In the genomic region with DNA sequence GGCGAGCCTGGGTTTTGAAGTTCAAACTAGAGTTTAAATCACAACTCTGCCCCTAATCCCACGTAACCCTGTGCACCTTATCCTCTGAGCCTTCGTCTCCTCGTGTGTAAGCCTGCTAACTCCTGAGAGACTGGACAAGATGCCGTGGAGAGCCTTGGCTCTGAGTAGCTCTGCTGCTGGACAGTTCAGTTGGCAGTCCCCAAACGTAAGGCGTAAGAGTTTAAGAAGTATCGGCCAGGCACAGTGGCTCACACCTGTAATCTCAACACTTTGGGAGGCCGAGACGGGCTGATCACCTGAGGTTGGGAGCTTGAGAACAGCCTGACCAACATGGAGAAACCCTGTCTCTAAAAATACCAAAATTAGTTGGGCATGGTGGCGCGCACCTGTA, we compare ENCODE assay signal across 10 cellular contexts. TPM values are rescaled to one million over a fixed set of nuclear protein-coding genes. Genes with fewer than 3 reads are reported as not detected.
DNase-seq lines count a peak whose midpoint lies in the region; ATAC-seq and TF ChIP-seq lines count a peak whose summit lies in the region.
"Had no signal": no experiment of that assay in that cellular context is flagged by ENCODE, and none has a peak within 500 bp of the region (broad histone marks: within the 10 kb centered on the region; RNA-seq: fewer than 3 reads in every experiment).

No MANE protein-coding gene starts in this region.

- ATAC-seq in Right ventricle myocardium inferior (no peak), upper lobe of left lung (ENCODE audit: low FRiP score in 2 of 2) (no peak), GM18867 (IDR thresholded peaks at IDR 0.05; ENCODE audit: unreplicated experiment) (no peak), HG03442 (IDR thresholded peaks at IDR 0.05; ENCODE audit: unreplicated experiment) (no peak)

- intact Hi-C loops in Right ventricle myocardium inferior (cut with DNase I) (loop anchor here (2.0 to 5.0 kb wide), 2 partner anchors 60 to 78 kb away; no protein-coding TSS in a partner anchor), cardiac septum (cut with DNase I) (loop anchor here (2.0 kb wide), 1 partner anchor 62 kb away; no protein-coding TSS in a partner anchor)

- no peak overlapping the region for H3K4me2 ChIP-seq in SK-N-SH

- CTCF ChIA-PET in SK-N-SH (lab: Yijun Ruan, JAX): interaction anchor here (0.6 to 3.1 kb wide), 16 partner anchors 8 to 162 kb away, joined by 3 to 48 read pairs (median 10); partner anchors contain the start of genes ERFL, RABAC1 and RPS19

- peaks cover 30% of the 10 kb centered on the region for H3K36me3 Mint-ChIP-seq in endothelial cell (ENCODE audit: low read depth, unreplicated experiment)

- TF ChIP-seq EP300 in SK-N-SH (IDR thresholded peaks at IDR 0.05; ENCODE audit: borderline replicate concordance in 1 of 2, low read depth in 1 of 2, low read length in 1 of 2) (no peak), upper lobe of left lung (IDR thresholded peaks at IDR 0.05) (no peak)

- H3K27ac ChIP-seq in SK-N-SH (ENCODE audit: low read depth in 2 of 2, low read length in 1 of 2) (no peak overlapping the region), upper lobe of left lung (peak overlapping the region in 3 of 4 donors; percentile 35 to 64 (median 44))

- TF ChIP-seq CTCF in SK-N-SH (IDR thresholded peaks at IDR 0.05) (no peak), endothelial cell (IDR thresholded peaks at IDR 0.05; ENCODE audit: unreplicated experiment) (no peak), upper lobe of left lung (IDR thresholded peaks at IDR 0.05) (no peak)

- peaks cover 16% of the 10 kb centered on the region for H3K27me3 Mint-ChIP-seq in endothelial cell (ENCODE audit: unreplicated experiment)

- peak overlapping the region; percentile 74 for H3K27ac Mint-ChIP-seq in endothelial cell (ENCODE audit: unreplicated experiment)

- no peak for TF ChIP-seq POLR2A in upper lobe of left lung (IDR thresholded peaks at IDR 0.05)

- 91% methylated on average over 11 of the region's 12 CpGs for WGBS in SK-N-SH (ENCODE audit: low lambda C conversion rate)
- 87 to 88% methylated on average over 11 to 12 of the region's 12 CpGs for WGBS in upper lobe of left lung, 2 donors

- H3K4me1 ChIP-seq in SK-N-SH (ENCODE audit: control insufficient read depth in 1 of 2, insufficient read depth in 2 of 2, low read depth in 1 of 2, low read length in 1 of 2): no peaks in the 10 kb centered on the region; a peak in 1 of 4 replicates
- H3K4me1 ChIP-seq in upper lobe of left lung: peaks cover 40 to 62% (median 50%) of the 10 kb centered on the region in 4 donors
- H3K4me1 ChIP-seq: HAP-1 had no signal

- H3K9ac ChIP-seq in SK-N-SH: no peak overlapping the region

- no peak overlapping the region for H3K4me3 Mint-ChIP-seq in endothelial cell (ENCODE audit: unreplicated experiment)

- H3K9me3 ChIP-seq in SK-N-SH: no peaks in the 10 kb centered on the region
- no peaks in the 10 kb centered on the region for H3K9me3 ChIP-seq in upper lobe of left lung
- H3K9me3 ChIP-seq: HAP-1 had no signal

- H3K27me3 ChIP-seq in SK-N-SH (ENCODE audit: insufficient read depth): no peaks in the 10 kb centered on the region
- H3K27me3 ChIP-seq in upper lobe of left lung: no peaks in the 10 kb centered on the region

- no peaks in the 10 kb centered on the region for H3K9me3 Mint-ChIP-seq in endothelial cell (ENCODE audit: unreplicated experiment)

- no peaks in the 10 kb centered on the region for H3K9me2 ChIP-seq in SK-N-SH

- DNase-seq in Right ventricle myocardium inferior (ENCODE audit: missing footprints): peak; percentile 27
- DNase-seq in cardiac septum (ENCODE audit: low spot score): no peak
- no peak for DNase-seq in SK-N-SH
- no peak for DNase-seq in endothelial cell (ENCODE audit: low spot score)
- no peak for DNase-seq in upper lobe of left lung
- DNase-seq in hippocampal formation (lab: John Stamatoyannopoulos, UW): no peak

- no peak overlapping the region for H2AFZ ChIP-seq in SK-N-SH (ENCODE audit: low read depth)

- peaks cover 74% of the 10 kb centered on the region for H3F3A ChIP-seq in SK-N-SH (replicated peaks; ENCODE audit: insufficient read depth)

- H4K20me1 ChIP-seq in SK-N-SH (ENCODE audit: insufficient read depth): peaks cover 60% of the 10 kb centered on the region

- peaks cover 23% of the 10 kb centered on the region for H3K4me1 Mint-ChIP-seq in endothelial cell (ENCODE audit: unreplicated experiment)

- H3K36me3 ChIP-seq in SK-N-SH (replicated peaks in 1 of 2; ENCODE audit: control insufficient read depth in 1 of 2, insufficient read depth in 2 of 2, low read length in 1 of 2) (peaks cover 36 to 41% of the 10 kb centered on the region in 2 experiments), upper lobe of left lung (peaks cover 22 to 55% (median 38%) of the 10 kb centered on the region in 4 donors)

- H3K4me3 ChIP-seq in SK-N-SH (ENCODE audit: low read depth in 2 of 2, low read length in 1 of 2) (no peak overlapping the region), upper lobe of left lung (no peak overlapping the region)
- H3K4me3 ChIP-seq: HAP-1 had no signal

- peaks cover 11% of the 10 kb centered on the region; the same call in 1 of the 2 replicates for H3K79me2 ChIP-seq in SK-N-SH (ENCODE audit: insufficient read depth)

- TF ChIP-seq RAD21 in SK-N-SH (IDR thresholded peaks at IDR 0.05; ENCODE audit: low read length): no peak

- POLR2A ChIA-PET in SK-N-SH (lab: Yijun Ruan, JAX): interaction anchor here (1.2 to 2.2 kb wide), 4 partner anchors 9 to 19 kb away, joined by 3 to 14 read pairs (median 8); partner anchors contain the start of gene RPS19

TF ChIP-seq in SK-N-SH, 30 proteins besides CTCF, POLR2A, EP300 and RAD21:
- TF ChIP-seq POLR2AphosphoS5 (IDR thresholded peaks at IDR 0.05; ENCODE audit: low read depth, low read length): peak; percentile 74
- no peak for TF ChIP-seq SMC3 (IDR thresholded peaks at IDR 0.05; ENCODE audit: low read depth, low read length)
- TF ChIP-seq TAF1 (IDR thresholded peaks at IDR 0.05; ENCODE audit: borderline replicate concordance, low read depth, low read length): no peak
- TF ChIP-seq PBX3 (IDR thresholded peaks at IDR 0.05): 0 out of 2 replicates have a peak, but pooled peaks have one; percentile 1
- TF ChIP-seq TCF12 (IDR thresholded peaks at IDR 0.05): no peak

RNA-seq across cellular contexts. Expression of gene CD79A, which starts 4.7 kb away (rescaled TPM):
- total RNA-seq in Right ventricle myocardium inferior (0.19 TPM), cardiac septum (not detected), endothelial cell (ENCODE audit: unreplicated experiment) (1.1 TPM), upper lobe of left lung (1 to 10 TPM in 4 of 6 donors, under 1 TPM in 1, not detected in 1; 0.76 to 4.7 (median 4.1) TPM)
- 0.20 and 0.31 TPM in 2 replicates for polyA plus RNA-seq in SK-N-SH (2012; rRNA removed)
- polyA plus RNA-seq in SK-N-SH (2012; cell fraction: cytosol; rRNA removed): 0.08 and 0.12 TPM in 2 replicates
- polyA plus RNA-seq in SK-N-SH (2012; cell fraction: nucleus; rRNA removed): 0.23 and 0.28 TPM in 2 replicates

RNA-seq across cellular contexts. Expression of gene ARHGEF1, which starts 10.6 kb away (rescaled TPM):
- total RNA-seq in Right ventricle myocardium inferior (31.6 TPM), cardiac septum (37.9 TPM), endothelial cell (ENCODE audit: unreplicated experiment) (113 TPM), upper lobe of left lung (100 to 1,000 TPM; 115 to 731 (median 233) TPM)
- 67.3 and 102 TPM in 2 replicates for polyA plus RNA-seq in SK-N-SH (2012; rRNA removed)
- polyA plus RNA-seq in SK-N-SH (2012; cell fraction: cytosol; rRNA removed): 35.5 and 50.9 TPM in 2 replicates
- 244 and 278 TPM in 2 replicates for polyA plus RNA-seq in SK-N-SH (2012; cell fraction: nucleus; rRNA removed)

RNA-seq across cellular contexts. Expression of gene RPS19, which starts 12.3 kb away (rescaled TPM):
- total RNA-seq in Right ventricle myocardium inferior: 717 TPM
- total RNA-seq in cardiac septum: 548 TPM
- polyA plus RNA-seq in SK-N-SH (2012; rRNA removed): 2,819 and 3,310 TPM in 2 replicates
- 1,050 and 3,295 TPM in 2 replicates for polyA plus RNA-seq in SK-N-SH (2012; cell fraction: cytosol; rRNA removed)
- 465 and 1,192 TPM in 2 replicates for polyA plus RNA-seq in SK-N-SH (2012; cell fraction: nucleus; rRNA removed)
- total RNA-seq in endothelial cell (ENCODE audit: unreplicated experiment): 3,886 TPM
- 1,000 to 10,000 TPM in 5 of 6 donors, 100 to 1,000 TPM in 1; 677 to 2,013 (median 1,382) TPM for total RNA-seq in upper lobe of left lung

RNA-seq across cellular contexts. Expression of gene DMRTC2, which starts 27.5 kb away (rescaled TPM):
- total RNA-seq in Right ventricle myocardium inferior (not detected), cardiac septum (not detected), endothelial cell (ENCODE audit: unreplicated experiment) (not detected), upper lobe of left lung (not detected)
- polyA plus RNA-seq in SK-N-SH (2012; rRNA removed): not detected in 2 replicates
- polyA plus RNA-seq in SK-N-SH (2012; cell fraction: cytosol; rRNA removed): not detected in 2 replicates
- not detected in 2 replicates for polyA plus RNA-seq in SK-N-SH (2012; cell fraction: nucleus; rRNA removed)
- total RNA-seq: mononuclear cell had no signal

RNA-seq across cellular contexts. Expression of gene LYPD4, which starts 27.9 kb away (rescaled TPM):
- total RNA-seq in Right ventricle myocardium inferior (not detected), cardiac septum (not detected), endothelial cell (ENCODE audit: unreplicated experiment) (not detected), upper lobe of left lung (not detected)
- not detected in 2 replicates for polyA plus RNA-seq in SK-N-SH (2012; rRNA removed)
- polyA plus RNA-seq in SK-N-SH (2012; cell fraction: cytosol; rRNA removed): not detected in 2 replicates
- not detected in 2 replicates for polyA plus RNA-seq in SK-N-SH (2012; cell fraction: nucleus; rRNA removed)
- total RNA-seq: mononuclear cell had no signal

Comparison
In these comparisons a context has a peak if more than half of its experiments do, and no peak if none do; other contexts are left out.
1. H3K27ac ChIP-seq: peak in upper lobe of left lung (3 of 4); none in SK-N-SH (0 of 2).